Comparison of ENCODE assay signal across 13 cellular contexts in the genomic region with DNA sequence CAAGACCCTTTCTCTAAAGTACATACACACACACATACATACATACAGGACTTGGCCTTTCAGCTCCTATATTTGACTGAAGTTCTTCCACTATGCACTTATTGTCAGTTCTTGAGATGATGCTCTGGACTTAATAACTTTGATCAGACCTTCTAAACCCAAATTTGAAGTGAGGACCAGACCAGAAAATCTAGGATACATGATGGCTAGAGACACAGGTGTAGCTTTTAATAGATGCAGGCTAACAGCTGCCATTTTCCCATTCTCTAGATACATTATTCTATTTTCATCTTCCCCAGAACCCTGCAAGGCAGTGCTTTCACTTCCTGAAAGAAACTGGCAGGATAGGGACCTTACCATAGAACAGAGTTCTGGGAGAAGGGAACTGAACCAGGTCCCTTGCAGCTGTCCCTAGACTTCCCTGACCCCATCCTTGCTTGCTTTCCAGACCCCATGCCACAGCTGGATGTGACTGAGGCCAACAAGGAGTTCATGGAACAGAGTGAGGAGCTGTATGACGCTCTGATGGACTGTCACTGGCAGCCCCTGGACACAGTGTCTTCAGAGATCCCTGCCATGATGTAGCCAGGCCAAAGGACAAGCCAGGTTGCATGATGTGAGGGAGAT. TPM values are rescaled to one million over a fixed set of nuclear protein-coding genes. Genes with fewer than 3 reads are reported as not detected.
DNase-seq lines count a peak whose midpoint lies in the region; ATAC-seq lines count a peak whose summit lies in the region.
"Had no signal": no experiment of that assay in that cellular context is flagged by ENCODE, and none has a peak within 500 bp of the region (broad histone marks: within the 10 kb centered on the region; RNA-seq: fewer than 3 reads in every experiment).

No MANE protein-coding gene starts in this region.

- H3K9ac ChIP-seq in NT2/D1 (ENCODE audit: insufficient read length, low read depth), result peak overlapping the region; percentile 2
- H3K9ac ChIP-seq: BLaER1 had no signal

- ATAC-seq in activated naive CD4-positive, alpha-beta T cell treated with anti-CD3 and anti-CD28 coated beads, Interleukin-2, amount 50 U/mL, for 72 hours, result no peak
- no peak for ATAC-seq in stimulated activated memory B cell treated with anti-CD40 and anti-IgM and Interleukin-4, amounts not matched to agents 10 μg/mL and 1 μg/mL and 100 μg/mL, for 72 hours
- no peak for ATAC-seq in GM21381 (IDR thresholded peaks at IDR 0.05; ENCODE audit: unreplicated experiment)
- no peak for ATAC-seq in HG03354 (IDR thresholded peaks at IDR 0.05; ENCODE audit: poor library complexity, severe bottlenecking, unreplicated experiment)

- H3K4me3 Mint-ChIP-seq in stimulated activated memory B cell treated with anti-CD40 and anti-IgM and Interleukin-4, amounts not matched to agents 10 μg/mL and 1 μg/mL and 100 μg/mL, for 72 hours, result no peak overlapping the region

- H3K27me3 ChIP-seq in NT2/D1 (ENCODE audit: insufficient read depth, insufficient read length), result peaks cover under 1% of the 10 kb centered on the region
- H3K27me3 ChIP-seq: BLaER1, sigmoid colon, testis had no signal

- peaks cover 39% of the 10 kb centered on the region for H3K4me1 Mint-ChIP-seq in stimulated activated memory B cell treated with anti-CD40 and anti-IgM and Interleukin-4, amounts not matched to agents 10 μg/mL and 1 μg/mL and 100 μg/mL, for 72 hours

- H3K36me3 Mint-ChIP-seq in activated naive CD4-positive, alpha-beta T cell treated with anti-CD3 and anti-CD28 coated beads, Interleukin-2, amount 50 U/mL, for 72 hours, result peaks cover 36 to 40% of the 10 kb centered on the region in 2 donors
- peaks cover 54% of the 10 kb centered on the region for H3K36me3 Mint-ChIP-seq in stimulated activated memory B cell treated with anti-CD40 and anti-IgM and Interleukin-4, amounts not matched to agents 10 μg/mL and 1 μg/mL and 100 μg/mL, for 72 hours

- H3K27me3 Mint-ChIP-seq in stimulated activated memory B cell treated with anti-CD40 and anti-IgM and Interleukin-4, amounts not matched to agents 10 μg/mL and 1 μg/mL and 100 μg/mL, for 72 hours, result no peaks in the 10 kb centered on the region

- DNase-seq in activated CD8-positive, alpha-beta memory T cell treated with anti-CD3 and anti-CD28 coated beads for 24 hours, result peak; percentile 87
- no peak for DNase-seq in activated CD8-positive, alpha-beta memory T cell treated with anti-CD3 and anti-CD28 coated beads, Interleukin-2, amount 50 U/mL, for 4 hours
- DNase-seq in NT2/D1 (ENCODE audit: low read depth, low spot score), result no peak
- DNase-seq in activated naive CD4-positive, alpha-beta T cell treated with anti-CD3 and anti-CD28 coated beads, Interleukin-2, amount 50 U/mL, for 72 hours (ENCODE audit: low spot score in 2 of 2), result no peak
- DNase-seq in NCI-H1092 (lab: John Stamatoyannopoulos, UW), result no peak
- DNase-seq: islet precursor cell, NCI-H226, sigmoid colon, testis had no signal

- H3K36me3 ChIP-seq in NT2/D1 (ENCODE audit: insufficient read depth, insufficient read length, low read length), result peaks cover 77% of the 10 kb centered on the region

- H3K4me1 ChIP-seq in NT2/D1 (ENCODE audit: insufficient read depth, insufficient read length), result peaks cover 7% of the 10 kb centered on the region

- H3K9me3 Mint-ChIP-seq in activated naive CD4-positive, alpha-beta T cell treated with anti-CD3 and anti-CD28 coated beads, Interleukin-2, amount 50 U/mL, for 72 hours, result no peaks in the 10 kb centered on the region
- no peaks in the 10 kb centered on the region for H3K9me3 Mint-ChIP-seq in stimulated activated memory B cell treated with anti-CD40 and anti-IgM and Interleukin-4, amounts not matched to agents 10 μg/mL and 1 μg/mL and 100 μg/mL, for 72 hours

- no peaks in the 10 kb centered on the region for H3K9me3 ChIP-seq in NT2/D1 (ENCODE audit: insufficient read depth, low read length)
- H3K9me3 ChIP-seq: BLaER1, sigmoid colon, testis had no signal

- H3K27ac Mint-ChIP-seq in activated naive CD4-positive, alpha-beta T cell treated with anti-CD3 and anti-CD28 coated beads, Interleukin-2, amount 50 U/mL, for 72 hours, result peak overlapping the region; percentile 64 to 96
- H3K27ac Mint-ChIP-seq in stimulated activated memory B cell treated with anti-CD40 and anti-IgM and Interleukin-4, amounts not matched to agents 10 μg/mL and 1 μg/mL and 100 μg/mL, for 72 hours, result peak overlapping the region; percentile 93

- H3K4me3 ChIP-seq in NT2/D1 (ENCODE audit: insufficient read length, low read depth), result no peak overlapping the region
- H3K4me3 ChIP-seq: BLaER1, sigmoid colon, testis had no signal

RNA-seq across cellular contexts. Expression of gene RAB42, which starts 14.9 kb away (rescaled TPM):
- under 1 TPM in 1 of 2 donors, not detected in 1; 0.21 TPM for total RNA-seq in activated naive CD4-positive, alpha-beta T cell treated with anti-CD3 and anti-CD28 coated beads, Interleukin-2, amount 50 U/mL, for 72 hours

RNA-seq across cellular contexts. Expression of gene TRNAU1AP, which starts 24.3 kb away (rescaled TPM):
- total RNA-seq in activated naive CD4-positive, alpha-beta T cell treated with anti-CD3 and anti-CD28 coated beads, Interleukin-2, amount 50 U/mL, for 72 hours, result 10 to 100 TPM; 64.8 to 73.4 TPM
